Comparison of ENCODE assay signal across 2 cellular contexts in the genomic region with DNA sequence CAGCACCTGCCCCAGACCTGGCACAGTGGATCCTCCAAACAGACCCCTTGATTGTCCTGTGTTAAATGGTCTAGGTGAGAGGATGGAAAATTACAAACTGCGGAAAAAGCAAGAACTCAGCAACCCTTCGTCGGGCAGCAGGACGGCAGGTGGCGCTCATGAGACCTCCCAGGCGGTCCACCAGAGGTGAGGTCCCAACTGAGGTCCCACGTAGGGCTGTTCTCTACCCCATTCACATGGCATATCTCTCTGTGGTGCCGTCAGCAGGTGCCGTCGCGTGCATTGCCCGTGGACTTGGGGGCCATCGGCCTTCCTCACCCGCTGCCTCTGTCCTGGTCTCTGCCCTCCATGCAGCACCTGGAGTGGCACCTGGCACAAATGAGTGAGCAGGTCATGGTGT.
TF ChIP-seq lines count a peak whose summit lies in the region.

No MANE protein-coding gene starts in this region.

TF ChIP-seq in HCT116, 20 proteins besides CTCF, POLR2A, EP300 and RAD21 (continued from another document):
- TF ChIP-seq CEBPB (IDR thresholded peaks at IDR 0.05; ENCODE audit: low read depth) (no peak), ZFX (IDR thresholded peaks at IDR 0.05) (no peak), SIN3A (IDR thresholded peaks at IDR 0.05; ENCODE audit: low read depth) (no peak), EZH2phosphoT487 (IDR thresholded peaks at IDR 0.05; ENCODE audit: borderline replicate concordance) (no peak), POLR2AphosphoS5 (IDR thresholded peaks at IDR 0.05; ENCODE audit: low read depth, low read length) (no peak), ELF1 (IDR thresholded peaks at IDR 0.05; ENCODE audit: borderline replicate concordance, low read depth) (no peak), SP1 (IDR thresholded peaks at IDR 0.05; ENCODE audit: low read depth) (no peak), EGR1 (IDR thresholded peaks at IDR 0.05; ENCODE audit: low read depth) (no peak)
- TF ChIP-seq, protein P1, sequence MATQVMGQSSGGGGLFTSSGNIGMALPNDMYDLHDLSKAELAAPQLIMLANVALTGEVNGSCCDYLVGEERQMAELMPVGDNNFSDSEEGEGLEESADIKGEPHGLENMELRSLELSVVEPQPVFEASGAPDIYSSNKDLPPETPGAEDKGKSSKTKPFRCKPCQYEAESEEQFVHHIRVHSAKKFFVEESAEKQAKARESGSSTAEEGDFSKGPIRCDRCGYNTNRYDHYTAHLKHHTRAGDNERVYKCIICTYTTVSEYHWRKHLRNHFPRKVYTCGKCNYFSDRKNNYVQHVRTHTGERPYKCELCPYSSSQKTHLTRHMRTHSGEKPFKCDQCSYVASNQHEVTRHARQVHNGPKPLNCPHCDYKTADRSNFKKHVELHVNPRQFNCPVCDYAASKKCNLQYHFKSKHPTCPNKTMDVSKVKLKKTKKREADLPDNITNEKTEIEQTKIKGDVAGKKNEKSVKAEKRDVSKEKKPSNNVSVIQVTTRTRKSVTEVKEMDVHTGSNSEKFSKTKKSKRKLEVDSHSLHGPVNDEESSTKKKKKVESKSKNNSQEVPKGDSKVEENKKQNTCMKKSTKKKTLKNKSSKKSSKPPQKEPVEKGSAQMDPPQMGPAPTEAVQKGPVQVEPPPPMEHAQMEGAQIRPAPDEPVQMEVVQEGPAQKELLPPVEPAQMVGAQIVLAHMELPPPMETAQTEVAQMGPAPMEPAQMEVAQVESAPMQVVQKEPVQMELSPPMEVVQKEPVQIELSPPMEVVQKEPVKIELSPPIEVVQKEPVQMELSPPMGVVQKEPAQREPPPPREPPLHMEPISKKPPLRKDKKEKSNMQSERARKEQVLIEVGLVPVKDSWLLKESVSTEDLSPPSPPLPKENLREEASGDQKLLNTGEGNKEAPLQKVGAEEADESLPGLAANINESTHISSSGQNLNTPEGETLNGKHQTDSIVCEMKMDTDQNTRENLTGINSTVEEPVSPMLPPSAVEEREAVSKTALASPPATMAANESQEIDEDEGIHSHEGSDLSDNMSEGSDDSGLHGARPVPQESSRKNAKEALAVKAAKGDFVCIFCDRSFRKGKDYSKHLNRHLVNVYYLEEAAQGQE (IDR thresholded peaks at IDR 0.05; ENCODE audit: low read depth) = no peak
- TF ChIP-seq, protein P2, sequence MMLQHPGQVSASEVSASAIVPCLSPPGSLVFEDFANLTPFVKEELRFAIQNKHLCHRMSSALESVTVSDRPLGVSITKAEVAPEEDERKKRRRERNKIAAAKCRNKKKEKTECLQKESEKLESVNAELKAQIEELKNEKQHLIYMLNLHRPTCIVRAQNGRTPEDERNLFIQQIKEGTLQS (IDR thresholded peaks at IDR 0.05) = no peak
- TF ChIP-seq, protein P3, sequence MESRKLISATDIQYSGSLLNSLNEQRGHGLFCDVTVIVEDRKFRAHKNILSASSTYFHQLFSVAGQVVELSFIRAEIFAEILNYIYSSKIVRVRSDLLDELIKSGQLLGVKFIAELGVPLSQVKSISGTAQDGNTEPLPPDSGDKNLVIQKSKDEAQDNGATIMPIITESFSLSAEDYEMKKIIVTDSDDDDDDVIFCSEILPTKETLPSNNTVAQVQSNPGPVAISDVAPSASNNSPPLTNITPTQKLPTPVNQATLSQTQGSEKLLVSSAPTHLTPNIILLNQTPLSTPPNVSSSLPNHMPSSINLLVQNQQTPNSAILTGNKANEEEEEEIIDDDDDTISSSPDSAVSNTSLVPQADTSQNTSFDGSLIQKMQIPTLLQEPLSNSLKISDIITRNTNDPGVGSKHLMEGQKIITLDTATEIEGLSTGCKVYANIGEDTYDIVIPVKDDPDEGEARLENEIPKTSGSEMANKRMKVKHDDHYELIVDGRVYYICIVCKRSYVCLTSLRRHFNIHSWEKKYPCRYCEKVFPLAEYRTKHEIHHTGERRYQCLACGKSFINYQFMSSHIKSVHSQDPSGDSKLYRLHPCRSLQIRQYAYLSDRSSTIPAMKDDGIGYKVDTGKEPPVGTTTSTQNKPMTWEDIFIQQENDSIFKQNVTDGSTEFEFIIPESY (IDR thresholded peaks at IDR 0.05; ENCODE audit: extremely low read depth, insufficient replicate concordance, low read length) = no peak

TF ChIP-seq in WTC11, 78 proteins besides CTCF, POLR2A, EP300 and RAD21 (continued from another document):
- TF ChIP-seq, protein P4, sequence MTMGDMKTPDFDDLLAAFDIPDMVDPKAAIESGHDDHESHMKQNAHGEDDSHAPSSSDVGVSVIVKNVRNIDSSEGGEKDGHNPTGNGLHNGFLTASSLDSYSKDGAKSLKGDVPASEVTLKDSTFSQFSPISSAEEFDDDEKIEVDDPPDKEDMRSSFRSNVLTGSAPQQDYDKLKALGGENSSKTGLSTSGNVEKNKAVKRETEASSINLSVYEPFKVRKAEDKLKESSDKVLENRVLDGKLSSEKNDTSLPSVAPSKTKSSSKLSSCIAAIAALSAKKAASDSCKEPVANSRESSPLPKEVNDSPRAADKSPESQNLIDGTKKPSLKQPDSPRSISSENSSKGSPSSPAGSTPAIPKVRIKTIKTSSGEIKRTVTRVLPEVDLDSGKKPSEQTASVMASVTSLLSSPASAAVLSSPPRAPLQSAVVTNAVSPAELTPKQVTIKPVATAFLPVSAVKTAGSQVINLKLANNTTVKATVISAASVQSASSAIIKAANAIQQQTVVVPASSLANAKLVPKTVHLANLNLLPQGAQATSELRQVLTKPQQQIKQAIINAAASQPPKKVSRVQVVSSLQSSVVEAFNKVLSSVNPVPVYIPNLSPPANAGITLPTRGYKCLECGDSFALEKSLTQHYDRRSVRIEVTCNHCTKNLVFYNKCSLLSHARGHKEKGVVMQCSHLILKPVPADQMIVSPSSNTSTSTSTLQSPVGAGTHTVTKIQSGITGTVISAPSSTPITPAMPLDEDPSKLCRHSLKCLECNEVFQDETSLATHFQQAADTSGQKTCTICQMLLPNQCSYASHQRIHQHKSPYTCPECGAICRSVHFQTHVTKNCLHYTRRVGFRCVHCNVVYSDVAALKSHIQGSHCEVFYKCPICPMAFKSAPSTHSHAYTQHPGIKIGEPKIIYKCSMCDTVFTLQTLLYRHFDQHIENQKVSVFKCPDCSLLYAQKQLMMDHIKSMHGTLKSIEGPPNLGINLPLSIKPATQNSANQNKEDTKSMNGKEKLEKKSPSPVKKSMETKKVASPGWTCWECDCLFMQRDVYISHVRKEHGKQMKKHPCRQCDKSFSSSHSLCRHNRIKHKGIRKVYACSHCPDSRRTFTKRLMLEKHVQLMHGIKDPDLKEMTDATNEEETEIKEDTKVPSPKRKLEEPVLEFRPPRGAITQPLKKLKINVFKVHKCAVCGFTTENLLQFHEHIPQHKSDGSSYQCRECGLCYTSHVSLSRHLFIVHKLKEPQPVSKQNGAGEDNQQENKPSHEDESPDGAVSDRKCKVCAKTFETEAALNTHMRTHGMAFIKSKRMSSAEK (CRISPR knock-in tag; IDR thresholded peaks at IDR 0.05; ENCODE audit: borderline replicate concordance) = no peak
- TF ChIP-seq, protein P5, sequence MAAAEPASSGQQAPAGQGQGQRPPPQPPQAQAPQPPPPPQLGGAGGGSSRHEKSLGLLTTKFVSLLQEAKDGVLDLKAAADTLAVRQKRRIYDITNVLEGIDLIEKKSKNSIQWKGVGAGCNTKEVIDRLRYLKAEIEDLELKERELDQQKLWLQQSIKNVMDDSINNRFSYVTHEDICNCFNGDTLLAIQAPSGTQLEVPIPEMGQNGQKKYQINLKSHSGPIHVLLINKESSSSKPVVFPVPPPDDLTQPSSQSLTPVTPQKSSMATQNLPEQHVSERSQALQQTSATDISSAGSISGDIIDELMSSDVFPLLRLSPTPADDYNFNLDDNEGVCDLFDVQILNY (CRISPR knock-in tag; IDR thresholded peaks at IDR 0.05) = no peak
- TF ChIP-seq ZNF423 (CRISPR knock-in tag; IDR thresholded peaks at IDR 0.05) (no peak), RORB (CRISPR knock-in tag; IDR thresholded peaks at IDR 0.05) (no peak), NR1H2 (CRISPR knock-in tag; IDR thresholded peaks at IDR 0.05) (no peak), KAT7 (CRISPR knock-in tag; IDR thresholded peaks at IDR 0.05; ENCODE audit: borderline replicate concordance) (no peak), TEAD1 (CRISPR knock-in tag; IDR thresholded peaks at IDR 0.05) (no peak), MXD4 (CRISPR knock-in tag; IDR thresholded peaks at IDR 0.05; ENCODE audit: borderline replicate concordance) (no peak), SP1 (CRISPR knock-in tag; conservative IDR thresholded peaks at IDR 0.05) (no peak), MYBL2 (CRISPR knock-in tag; IDR thresholded peaks at IDR 0.05) (no peak)
- TF ChIP-seq, protein P6, sequence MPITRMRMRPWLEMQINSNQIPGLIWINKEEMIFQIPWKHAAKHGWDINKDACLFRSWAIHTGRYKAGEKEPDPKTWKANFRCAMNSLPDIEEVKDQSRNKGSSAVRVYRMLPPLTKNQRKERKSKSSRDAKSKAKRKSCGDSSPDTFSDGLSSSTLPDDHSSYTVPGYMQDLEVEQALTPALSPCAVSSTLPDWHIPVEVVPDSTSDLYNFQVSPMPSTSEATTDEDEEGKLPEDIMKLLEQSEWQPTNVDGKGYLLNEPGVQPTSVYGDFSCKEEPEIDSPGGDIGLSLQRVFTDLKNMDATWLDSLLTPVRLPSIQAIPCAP (CRISPR knock-in tag; IDR thresholded peaks at IDR 0.05) = no peak
- TF ChIP-seq, protein P7, sequence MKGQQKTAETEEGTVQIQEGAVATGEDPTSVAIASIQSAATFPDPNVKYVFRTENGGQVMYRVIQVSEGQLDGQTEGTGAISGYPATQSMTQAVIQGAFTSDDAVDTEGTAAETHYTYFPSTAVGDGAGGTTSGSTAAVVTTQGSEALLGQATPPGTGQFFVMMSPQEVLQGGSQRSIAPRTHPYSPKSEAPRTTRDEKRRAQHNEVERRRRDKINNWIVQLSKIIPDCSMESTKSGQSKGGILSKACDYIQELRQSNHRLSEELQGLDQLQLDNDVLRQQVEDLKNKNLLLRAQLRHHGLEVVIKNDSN (CRISPR knock-in tag; IDR thresholded peaks at IDR 0.05) = no peak
